8 cellular contexts compared by ENCODE assay signal in the genomic region with DNA sequence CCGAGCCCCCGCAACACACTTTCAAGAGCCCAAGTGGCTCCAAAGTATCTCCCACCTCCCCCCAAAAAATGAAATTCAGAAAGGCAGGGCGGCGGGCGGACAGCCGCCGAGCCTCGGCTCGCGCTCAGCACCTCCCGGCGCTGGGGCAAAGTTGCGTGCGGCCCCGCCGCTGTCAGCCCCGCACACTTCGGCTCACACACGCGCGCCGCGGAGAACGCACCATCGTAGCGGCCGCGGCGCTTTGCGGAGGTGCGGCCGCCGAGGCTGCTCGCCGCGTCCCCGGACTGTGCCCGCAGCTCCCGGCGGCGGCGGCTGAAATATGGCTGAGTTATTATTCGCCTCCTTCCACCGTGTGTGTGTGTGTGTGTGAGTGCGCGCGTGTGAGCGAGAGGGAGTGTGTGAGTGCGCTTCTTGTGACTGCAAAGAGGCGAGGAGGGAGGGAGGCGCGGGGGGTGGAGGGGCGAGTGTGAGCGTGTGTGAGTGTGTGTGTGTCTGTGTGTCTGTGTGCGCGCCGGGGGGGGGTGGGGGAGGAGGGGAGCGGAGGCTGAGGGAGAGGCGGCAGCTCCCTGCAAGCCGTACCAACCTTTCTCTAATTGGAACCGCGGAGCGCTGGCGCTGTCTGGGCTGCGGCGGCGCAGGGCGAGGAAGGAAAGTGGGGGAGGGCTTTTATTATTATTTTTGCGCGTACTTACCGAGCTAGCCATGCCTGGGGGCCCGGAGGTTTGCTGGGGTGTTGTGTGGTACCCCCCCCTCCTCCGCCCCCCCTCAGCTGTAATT. TPM values are rescaled to one million over a fixed set of nuclear protein-coding genes. Genes with fewer than 3 reads are reported as not detected.
DNase-seq lines count a peak whose midpoint lies in the region; ATAC-seq, FAIRE-seq and TF ChIP-seq lines count a peak whose summit lies in the region.

No MANE protein-coding gene starts in this region.

- H2BK15ac ChIP-seq in H1 (ENCODE audit: low read length) (no peak overlapping the region), mesendoderm (replicated peaks; ENCODE audit: low read depth) (no peak overlapping the region)

- no peak overlapping the region for H2BK20ac ChIP-seq in H1 (ENCODE audit: low read length)

- no peaks in the 10 kb centered on the region for H3K9me3 ChIP-seq in H1 (ENCODE audit: insufficient read depth in 2 of 2, low read depth in 1 of 2, low read length in 1 of 2)

- no peak for FAIRE-seq in H1 (lab: Jason Lieb, UNC)

- peaks cover 0 to 17% (median 3%) of the 10 kb centered on the region in 4 experiments; a peak in 5 of 7 replicates for H3K4me1 ChIP-seq in H1 (replicated peaks in 1 of 4; ENCODE audit: control insufficient read depth in 3 of 4, insufficient read depth in 4 of 4, low read length in 3 of 4)
- peaks cover 3% of the 10 kb centered on the region for H3K4me1 ChIP-seq in mesendoderm (ENCODE audit: control insufficient read depth, low read depth, low read length)

- TF ChIP-seq RAD21 in H1 (IDR thresholded peaks at IDR 0.05 in 1 of 2, conservative IDR thresholded peaks at IDR 0.05 in 1 of 2; ENCODE audit: low read depth in 2 of 2, low read length in 2 of 2), result 0 out of 4 replicates have a peak, but pooled peaks of 1 of the 2 experiments have one; percentile 0

- TF ChIP-seq CTCF in GM10248 (IDR thresholded peaks at IDR 0.05; ENCODE audit: control extremely low read depth, extremely low read depth, low read depth, missing control alignments) (no peak), H1 (IDR thresholded peaks at IDR 0.05; ENCODE audit: control extremely low read depth in 1 of 3, insufficient read depth in 1 of 3, low read depth in 1 of 3, low read length in 3 of 3) (no peak)

- H2BK12ac ChIP-seq in H1 (ENCODE audit: low read depth, low read length), result no peak overlapping the region

- peak overlapping the region; percentile 57 for H4K5ac ChIP-seq in H1 (ENCODE audit: insufficient read length, low read depth, low read length)
- H4K5ac ChIP-seq in mesendoderm (ENCODE audit: low read length), result no peak overlapping the region

- peaks cover 28% of the 10 kb centered on the region for H3K23me2 ChIP-seq in H1 (ENCODE audit: low read depth, low read length)

- H2AK5ac ChIP-seq in H1 (ENCODE audit: low read depth, low read length) (no peak overlapping the region), mesendoderm (ENCODE audit: low read length) (no peak overlapping the region)

- H3K27ac ChIP-seq in H1 (ENCODE audit: low read depth, low read length), result no peak overlapping the region
- H3K27ac ChIP-seq in mesendoderm (ENCODE audit: low read depth, low read length), result peak overlapping the region; percentile 74

- H3K4me2 ChIP-seq in H1 (ENCODE audit: insufficient read depth in 1 of 2, low read depth in 2 of 2, low read length in 2 of 2) (peak overlapping the region; percentile 96 to 98), mesendoderm (ENCODE audit: low read length) (peak overlapping the region; percentile 99)

- peak; percentile 11 for ATAC-seq in HG02678 (IDR thresholded peaks at IDR 0.05; ENCODE audit: unreplicated experiment)

- H3K36me3 ChIP-seq in H1 (ENCODE audit: control insufficient read depth in 2 of 4, insufficient read depth in 4 of 4, low read length in 3 of 4) (no peaks in the 10 kb centered on the region), mesendoderm (ENCODE audit: control insufficient read depth, insufficient read depth, low read length) (no peaks in the 10 kb centered on the region)

- H3K23ac ChIP-seq in H1 (ENCODE audit: insufficient read length) (no peak overlapping the region), mesendoderm (ENCODE audit: low read length) (peak overlapping the region; percentile 59)

- H2BK120ac ChIP-seq in H1 (replicated peaks; ENCODE audit: low read depth, low read length) (no peak overlapping the region), mesendoderm (ENCODE audit: low read depth, low read length) (no peak overlapping the region)

- H3K18ac ChIP-seq in H1 (ENCODE audit: extremely low read depth, low read length) (no peak overlapping the region), mesendoderm (ENCODE audit: low read length) (peak overlapping the region; percentile 33)

- no peak overlapping the region; the same call in 1 of the 2 replicates for H2AFZ ChIP-seq in H1 (ENCODE audit: low read length)

- H3K56ac ChIP-seq in H1 (replicated peaks; ENCODE audit: insufficient read length, low read depth, low read length), result no peak overlapping the region
- peak overlapping the region; percentile 83 for H3K56ac ChIP-seq in mesendoderm (ENCODE audit: low read length)

- H3K4ac ChIP-seq in H1 (replicated peaks; ENCODE audit: insufficient read length, low read depth, low read length) (no peak overlapping the region), mesendoderm (ENCODE audit: low read depth, low read length) (no peak overlapping the region)

- no peak overlapping the region for H2BK5ac ChIP-seq in H1 (ENCODE audit: low read depth, low read length)
- no peak overlapping the region for H2BK5ac ChIP-seq in mesendoderm (ENCODE audit: low read length)

- DNase-seq in GM10248 (ENCODE audit: extremely low spot score), result peak; percentile 49
- peak; percentile 69 to 84 for DNase-seq in NCI-H446 (lab: John Stamatoyannopoulos, UW)
- peak; percentile 85 for DNase-seq in activated CD8-positive, alpha-beta memory T cell treated with anti-CD3 and anti-CD28 coated beads for 24 hours
- peak in 1 of 2 experiments; percentile 66 for DNase-seq in H1 (ENCODE audit: low read depth in 1 of 2, low spot score in 2 of 2)
- peak; percentile 62 for DNase-seq in mesendoderm
- DNase-seq in stimulated activated CD8-positive, alpha-beta memory T cell treated with anti-CD3 and anti-CD28 coated beads, Interleukin-12 subunit alpha, Interleukin-12 subunit beta, amount 100 ng/mL, for 4 hours (ENCODE audit: low read depth), result peak; percentile 49
- DNase-seq in COLO829 (ENCODE audit: low spot score), result no peak

- H3K14ac ChIP-seq in H1 (ENCODE audit: insufficient read length), result no peak overlapping the region

- no peaks in the 10 kb centered on the region for H3K79me2 ChIP-seq in H1 (ENCODE audit: control insufficient read depth in 1 of 2, insufficient read depth in 2 of 2, low read length in 2 of 2)
- H3K79me2 ChIP-seq in mesendoderm (ENCODE audit: control insufficient read depth, insufficient read depth, low read length), result no peaks in the 10 kb centered on the region

- no peak for TF ChIP-seq POLR2A in H1 (IDR thresholded peaks at IDR 0.05; ENCODE audit: control extremely low read depth in 1 of 2, low read depth in 2 of 2, low read length in 2 of 2)

- POLR2A ChIA-PET in GM10248 (lab: Yijun Ruan, JAX) (interaction anchor here (0.7 to 1.8 kb wide), 4 partner anchors 21 to 85 kb away, joined by 5 to 13 read pairs (median 6); partner anchors contain the start of gene FOCAD), H1 (lab: Charles Lee; ENCODE audit: partially characterized antibody) (interaction anchor here (0.6 to 2.0 kb wide), 7 partner anchors 8 to 131 kb away, joined by 3 to 7 read pairs (median 3); partner anchors contain the start of gene FOCAD)

- H3K79me1 ChIP-seq in H1 (ENCODE audit: low read depth, low read length) (no peaks in the 10 kb centered on the region), mesendoderm (ENCODE audit: low read length) (no peaks in the 10 kb centered on the region)

- H4K91ac ChIP-seq in H1 (replicated peaks; ENCODE audit: insufficient read length, low read length), result no peak overlapping the region

- H4K20me1 ChIP-seq in H1 (replicated peaks in 1 of 2; ENCODE audit: control insufficient read depth in 1 of 2, insufficient read depth in 2 of 2, low read length in 2 of 2), result peaks cover 0 to 5% of the 10 kb centered on the region in 2 experiments

- H3K4me3 ChIP-seq in H1 (ENCODE audit: extremely low read depth in 1 of 4, insufficient read depth in 2 of 4, low read depth in 3 of 4, low read length in 4 of 4), result peak overlapping the region; percentile 67 to 97 (median 80)
- H3K4me3 ChIP-seq in mesendoderm (ENCODE audit: low read length), result peak overlapping the region; percentile 68

- H4K8ac ChIP-seq in H1 (ENCODE audit: extremely low read depth, insufficient read depth, low read length) (peak overlapping the region; percentile 1; the same call in 1 of the 2 replicates), mesendoderm (ENCODE audit: low read depth, low read length) (no peak overlapping the region)

- 1% methylated on average over 45 of the region's 73 CpGs; no CpG with 5 or more reads in 1 of the 2 experiments for WGBS in H1 (ENCODE audit: extremely low coverage in 1 of 2, insufficient coverage in 1 of 2, insufficient read length in 1 of 2, insufficient replicate concordance in 2 of 2, low coverage in 1 of 2, low lambda C conversion rate in 2 of 2, missing lambda C conversion rate in 1 of 2), 2 experiments
- WGBS in mesendoderm (ENCODE audit: extremely low coverage, insufficient coverage, low lambda C conversion rate), result no CpG with 5 or more reads among the region's 73 CpGs

- TF ChIP-seq EP300 in H1 (IDR thresholded peaks at IDR 0.05; ENCODE audit: borderline replicate concordance in 1 of 2, low read depth in 2 of 2, low read length in 2 of 2), result no peak; a peak in 1 of 3 replicates

- H3K9ac ChIP-seq in H1 (replicated peaks in 1 of 4; ENCODE audit: extremely low read depth in 1 of 4, low read depth in 3 of 4, low read length in 3 of 4) (no peak overlapping the region; a peak in 1 of 7 replicates), mesendoderm (ENCODE audit: low read length) (peak overlapping the region; percentile 76)

- H3K27me3 ChIP-seq in H1 (replicated peaks in 1 of 4; ENCODE audit: control insufficient read depth in 3 of 4, extremely low read depth in 1 of 4, insufficient read depth in 3 of 4, low read length in 3 of 4), result peaks cover 11 to 51% (median 40%) of the 10 kb centered on the region in 4 experiments
- H3K27me3 ChIP-seq in mesendoderm (ENCODE audit: insufficient read depth, low read length, poor library complexity), result peaks cover 18% of the 10 kb centered on the region

- CTCF ChIA-PET in GM10248 (lab: Yijun Ruan, JAX) (interaction anchor here (0.9 to 2.4 kb wide), 17 partner anchors 9 to 489 kb away, joined by 3 to 15 read pairs (median 3); no protein-coding TSS in a partner anchor), H1 (lab: Charles Lee; ENCODE audit: partially characterized antibody) (interaction anchor here (0.7 to 1.5 kb wide), 10 partner anchors 10 to 497 kb away, joined by 3 to 7 read pairs (median 4); no protein-coding TSS in a partner anchor)

TF ChIP-seq in H1, 55 proteins besides CTCF, POLR2A, EP300 and RAD21 (continues in another document):
- no peak for TF ChIP-seq ASH2L (IDR thresholded peaks at IDR 0.05; ENCODE audit: low read length)

RNA-seq across cellular contexts. Expression of gene MLLT3, which starts 0.6 kb away (rescaled TPM):
- 8.1 and 9.6 TPM in 2 replicates for total RNA-seq in H1 (2021; fragmentation: NEBNext Ultra II Directional; extraction: Animal tissue kit (Norgen Biotek cat#: 25700))
- 3.0 and 5.9 TPM in 2 replicates for polyA plus RNA-seq in H1 (2011; rRNA removed)
- 6.0 TPM for polyA plus RNA-seq in H1 (2011; cell fraction: cytosol; rRNA removed)
- polyA plus RNA-seq in H1 (2011; cell fraction: nucleus; rRNA removed), result 3.9 TPM
- polyA plus RNA-seq in H1 (2012, experiment 1 of 2), result 6.1 to 11.4 TPM (median 9.6 TPM) in 4 replicates
- 1.2 TPM for polyA plus RNA-seq in H1 (2012, experiment 2 of 2)
- 4.7 TPM for polyA plus RNA-seq in H1 (2013, experiment 1 of 2)
- polyA plus RNA-seq in H1 (2013, experiment 2 of 2), result 4.3 TPM
- polyA minus RNA-seq in H1 (2011; rRNA and poly(A)+ RNA removed), result 13.2 and 14.0 TPM in 2 replicates
- 6.3 TPM for polyA minus RNA-seq in H1 (2011; cell fraction: cytosol; rRNA and poly(A)+ RNA removed)
- 12.1 TPM for polyA minus RNA-seq in H1 (2011; cell fraction: nucleus; rRNA and poly(A)+ RNA removed)
- polyA plus RNA-seq in mesendoderm (2013, experiment 1 of 2), result 1.8 TPM
- 2.0 TPM for polyA plus RNA-seq in mesendoderm (2013, experiment 2 of 2)
